9 cellular contexts compared by ENCODE assay signal in the genomic region with DNA sequence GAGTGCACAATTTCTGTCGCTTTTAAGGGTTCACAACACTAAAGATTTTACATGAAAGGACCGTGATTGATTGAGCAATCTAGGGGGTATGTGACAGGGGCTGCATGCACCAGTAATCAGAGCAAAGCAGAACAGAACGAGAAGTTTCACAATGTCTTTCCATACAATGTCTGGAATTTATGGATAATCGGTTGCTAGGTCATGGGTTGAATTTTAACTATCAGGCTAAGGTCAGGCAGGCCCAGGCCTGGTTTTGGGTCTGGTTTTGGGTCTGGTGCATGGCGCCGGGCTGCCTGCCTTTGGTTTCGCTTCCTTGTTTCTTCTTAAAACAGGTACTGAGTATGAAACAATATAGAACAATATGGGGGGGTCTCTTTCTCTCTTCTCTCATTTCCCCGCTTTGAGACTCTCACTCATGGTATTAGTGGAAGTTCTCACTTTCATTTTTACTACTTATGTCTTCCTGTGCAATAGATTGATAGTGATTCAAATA. TPM values are rescaled to one million over a fixed set of nuclear protein-coding genes. Genes with fewer than 3 reads are reported as not detected.
DNase-seq lines count a peak whose midpoint lies in the region; ATAC-seq and TF ChIP-seq lines count a peak whose summit lies in the region.
"Not testable (repeated sequence)": the region's sequence is repeated elsewhere in the genome, so short reads cannot be mapped to it uniquely, and the experiment has no call there.
"Had no signal": no experiment of that assay in that cellular context is flagged by ENCODE, and none has a peak within 500 bp of the region (broad histone marks: within the 10 kb centered on the region; RNA-seq: fewer than 3 reads in every experiment).

No MANE protein-coding gene starts in this region.

- POLR2A ChIA-PET in OCI-LY7 (lab: Charles Lee), result interaction anchor here (2.3 kb wide), 1 partner anchor 18 kb away, joined by 7 read pairs; a partner anchor contains a TSS
- POLR2A ChIA-PET in activated CD8-positive, alpha-beta T cell treated with anti-CD3 and anti-CD28 coated beads for 36 hours (lab: Charles Lee), result interaction anchor here (0.6 to 1.6 kb wide), 3 partner anchors 13 to 96 kb away, joined by 3 to 6 read pairs (median 3); no protein-coding TSS in a partner anchor
- POLR2A ChIA-PET in activated naive CD8-positive, alpha-beta T cell treated with anti-CD3 and anti-CD28 coated beads, Interleukin-2, amount 10 ng/mL, durations not matched to agents 7 days and 5 days (lab: Charles Lee), result not testable (repeated sequence)
- POLR2A ChIA-PET in naive thymus-derived CD4-positive, alpha-beta T cell (lab: Charles Lee), result interaction anchor here (1.1 to 1.7 kb wide), 4 partner anchors 11 to 37 kb away, joined by 3 read pairs; a partner anchor contains a TSS

- H3K36me3 Mint-ChIP-seq in activated CD8-positive, alpha-beta T cell treated with anti-CD3 and anti-CD28 coated beads for 36 hours (ENCODE audit: low read depth), result not testable (repeated sequence)
- H3K36me3 Mint-ChIP-seq in activated naive CD8-positive, alpha-beta T cell treated with anti-CD3 and anti-CD28 coated beads, Interleukin-2, amount 10 ng/mL, durations not matched to agents 7 days and 5 days, result peaks cover 15% of the 10 kb centered on the region
- H3K36me3 Mint-ChIP-seq in naive thymus-derived CD4-positive, alpha-beta T cell, result peaks cover 0 to 16% (median 0%) of the 10 kb centered on the region in 5 donors

- not testable (repeated sequence) for H3K9me3 Mint-ChIP-seq in activated CD8-positive, alpha-beta T cell treated with anti-CD3 and anti-CD28 coated beads for 36 hours; activated naive CD8-positive, alpha-beta T cell treated with anti-CD3 and anti-CD28 coated beads, Interleukin-2, amount 10 ng/mL, durations not matched to agents 7 days and 5 days; stimulated activated naive CD8-positive, alpha-beta T cell treated with anti-CD3 and anti-CD28 coated beads, Interleukin-15, amount 100 ng/mL, for 72 hours
- H3K9me3 Mint-ChIP-seq in naive thymus-derived CD4-positive, alpha-beta T cell, result peaks cover 0 to 13% (median 5%) of the 10 kb centered on the region in 11 donors

- not testable (repeated sequence) for H3K27me3 Mint-ChIP-seq in activated CD8-positive, alpha-beta T cell treated with anti-CD3 and anti-CD28 coated beads for 36 hours; activated naive CD8-positive, alpha-beta T cell treated with anti-CD3 and anti-CD28 coated beads, Interleukin-2, amount 10 ng/mL, durations not matched to agents 7 days and 5 days; naive thymus-derived CD4-positive, alpha-beta T cell; stimulated activated naive CD8-positive, alpha-beta T cell treated with anti-CD3 and anti-CD28 coated beads, Interleukin-15, amount 100 ng/mL, for 72 hours

- not testable (repeated sequence) for H3K4me3 Mint-ChIP-seq in activated CD8-positive, alpha-beta T cell treated with anti-CD3 and anti-CD28 coated beads for 36 hours
- H3K4me3 Mint-ChIP-seq in activated naive CD8-positive, alpha-beta T cell treated with anti-CD3 and anti-CD28 coated beads, Interleukin-2, amount 10 ng/mL, durations not matched to agents 7 days and 5 days, result peak overlapping the region; percentile 57
- peak overlapping the region in 8 of 10 donors; percentile 8 to 63 (median 31) for H3K4me3 Mint-ChIP-seq in naive thymus-derived CD4-positive, alpha-beta T cell
- H3K4me3 Mint-ChIP-seq in stimulated activated naive CD8-positive, alpha-beta T cell treated with anti-CD3 and anti-CD28 coated beads, Interleukin-15, amount 100 ng/mL, for 72 hours, result peak overlapping the region; percentile 52 to 68

- H3K36me3 ChIP-seq in OCI-LY7 (ENCODE audit: insufficient read depth, low read length); naive thymus-derived CD4-positive, alpha-beta T cell (ENCODE audit: control insufficient read depth in 2 of 3, insufficient read depth in 3 of 3, low read length in 3 of 3): not testable (repeated sequence)

- DNase-seq in Caki2 (ENCODE audit: low read depth) (peak; percentile 21), OCI-LY7 (ENCODE audit: low spot score) (peak; percentile 85)
- DNase-seq in activated CD8-positive, alpha-beta T cell treated with anti-CD3 and anti-CD28 coated beads for 36 hours, result peak; percentile 51
- DNase-seq in activated naive CD8-positive, alpha-beta T cell treated with anti-CD3 and anti-CD28 coated beads, Interleukin-2, amount 10 ng/mL, durations not matched to agents 7 days and 5 days; naive thymus-derived CD4-positive, alpha-beta T cell: not testable (repeated sequence)
- peak in 1 of 2 donors; percentile 42 for DNase-seq in stimulated activated naive CD8-positive, alpha-beta T cell treated with anti-CD3 and anti-CD28 coated beads, Interleukin-15, amount 100 ng/mL, for 72 hours

- not testable (repeated sequence) for BruUV-seq in OCI-LY7 (replicated peaks; lab: Mats Ljungman, UMichigan)

- H3K9me3 ChIP-seq in OCI-LY7 (ENCODE audit: low read length); naive thymus-derived CD4-positive, alpha-beta T cell (ENCODE audit: control insufficient read depth in 2 of 3, low read length in 3 of 3): not testable (repeated sequence)

- peak overlapping the region; percentile 57 for H3K4me3 ChIP-seq in OCI-LY7 (ENCODE audit: low read depth, low read length, poor library complexity, severe bottlenecking)
- H3K4me3 ChIP-seq in naive thymus-derived CD4-positive, alpha-beta T cell (ENCODE audit: low read length), result not testable (repeated sequence)

- not testable (repeated sequence) for TF ChIP-seq CTCF in OCI-LY7 (conservative IDR thresholded peaks at IDR 0.05; ENCODE audit: low read length); activated CD8-positive, alpha-beta T cell treated with anti-CD3 and anti-CD28 coated beads for 36 hours (IDR thresholded peaks at IDR 0.05)

- not testable (repeated sequence) for H3K9me2 ChIP-seq in OCI-LY7 (ENCODE audit: insufficient read depth, low read length)

- H3K4me2 ChIP-seq in OCI-LY7 (ENCODE audit: low read length), result peak overlapping the region; percentile 81

- not testable (repeated sequence) for H3K27me3 ChIP-seq in naive thymus-derived CD4-positive, alpha-beta T cell (ENCODE audit: control insufficient read depth in 2 of 2, insufficient read depth in 2 of 2, low read length in 2 of 2)

- not testable (repeated sequence) for H4K20me1 ChIP-seq in OCI-LY7 (ENCODE audit: insufficient read depth, low read length)

- H2AFZ ChIP-seq in OCI-LY7 (ENCODE audit: low read length), result peak overlapping the region; percentile 67; the same call in 1 of the 2 replicates

- H3K79me2 ChIP-seq in OCI-LY7 (ENCODE audit: insufficient read depth, low read depth, low read length), result peaks cover 27% of the 10 kb centered on the region

- H3K27ac Mint-ChIP-seq in activated CD8-positive, alpha-beta T cell treated with anti-CD3 and anti-CD28 coated beads for 36 hours, result peak overlapping the region; percentile 55
- H3K27ac Mint-ChIP-seq in activated naive CD8-positive, alpha-beta T cell treated with anti-CD3 and anti-CD28 coated beads, Interleukin-2, amount 10 ng/mL, durations not matched to agents 7 days and 5 days, result peak overlapping the region; percentile 42
- peak overlapping the region in 4 of 9 donors; percentile 33 to 90 (median 40) for H3K27ac Mint-ChIP-seq in naive thymus-derived CD4-positive, alpha-beta T cell
- peak overlapping the region; percentile 4 to 84 for H3K27ac Mint-ChIP-seq in stimulated activated naive CD8-positive, alpha-beta T cell treated with anti-CD3 and anti-CD28 coated beads, Interleukin-15, amount 100 ng/mL, for 72 hours

- peaks cover 77% of the 10 kb centered on the region for H3K4me1 ChIP-seq in OCI-LY7 (ENCODE audit: insufficient read depth, low read length, poor library complexity, severe bottlenecking)
- not testable (repeated sequence) for H3K4me1 ChIP-seq in naive thymus-derived CD4-positive, alpha-beta T cell (ENCODE audit: control insufficient read depth in 2 of 2, insufficient read depth in 2 of 2, low read length in 2 of 2)

- H3K4me1 Mint-ChIP-seq in activated CD8-positive, alpha-beta T cell treated with anti-CD3 and anti-CD28 coated beads for 36 hours (ENCODE audit: low read depth), result peaks cover 22% of the 10 kb centered on the region
- peaks cover 19% of the 10 kb centered on the region for H3K4me1 Mint-ChIP-seq in activated naive CD8-positive, alpha-beta T cell treated with anti-CD3 and anti-CD28 coated beads, Interleukin-2, amount 10 ng/mL, durations not matched to agents 7 days and 5 days
- H3K4me1 Mint-ChIP-seq in naive thymus-derived CD4-positive, alpha-beta T cell, result peaks cover 0 to 26% (median 9%) of the 10 kb centered on the region in 7 donors
- peaks cover 36% of the 10 kb centered on the region for H3K4me1 Mint-ChIP-seq in stimulated activated naive CD8-positive, alpha-beta T cell treated with anti-CD3 and anti-CD28 coated beads, Interleukin-15, amount 100 ng/mL, for 72 hours

- intact Hi-C loops in OCI-LY7 (cut with micrococcal nuclease; ENCODE audit: unreplicated experiment), result loop anchor here (10.0 kb wide), 2 partner anchors 458 to 672 kb away; a partner anchor contains a TSS
- intact Hi-C loops in activated CD8-positive, alpha-beta T cell treated with anti-CD3 and anti-CD28 coated beads for 36 hours (cut with micrococcal nuclease); naive thymus-derived CD4-positive, alpha-beta T cell (cut with micrococcal nuclease): not testable (repeated sequence)

- CTCF ChIA-PET in OCI-LY7 (lab: Charles Lee; ENCODE audit: unreplicated experiment), result not testable (repeated sequence)
- CTCF ChIA-PET in activated CD8-positive, alpha-beta T cell treated with anti-CD3 and anti-CD28 coated beads for 36 hours (lab: Charles Lee), result interaction anchor here (1.3 kb wide), 1 partner anchor 11 kb away, joined by 10 read pairs; no protein-coding TSS in a partner anchor
- CTCF ChIA-PET in naive thymus-derived CD4-positive, alpha-beta T cell (lab: Charles Lee), result interaction anchor here (1.1 kb wide), 1 partner anchor 10 kb away, joined by 3 read pairs; no protein-coding TSS in a partner anchor

- ATAC-seq in GM19438 (IDR thresholded peaks at IDR 0.05; ENCODE audit: low read depth, unreplicated experiment) (peak; percentile 49), HG03354 (IDR thresholded peaks at IDR 0.05; ENCODE audit: poor library complexity, severe bottlenecking, unreplicated experiment) (peak; percentile 61)
- peak; percentile 71 for ATAC-seq in activated CD8-positive, alpha-beta T cell treated with anti-CD3 and anti-CD28 coated beads for 36 hours
- not testable (repeated sequence) for ATAC-seq in activated naive CD8-positive, alpha-beta T cell treated with anti-CD3 and anti-CD28 coated beads, Interleukin-2, amount 10 ng/mL, durations not matched to agents 7 days and 5 days (ENCODE audit: low read depth)
- peak; percentile 36 for ATAC-seq in naive thymus-derived CD4-positive, alpha-beta T cell
- ATAC-seq in stimulated activated naive CD8-positive, alpha-beta T cell treated with anti-CD3 and anti-CD28 coated beads, Interleukin-15, amount 100 ng/mL, for 72 hours, result peak; percentile 92

- in situ Hi-C loops in Caki2 (cut with HindIII; ENCODE audit: low pct_unique_long_range_greater_than_20kb, low sequenced_read_pairs), result not testable (repeated sequence)

- peak overlapping the region; percentile 98 for H3K27ac ChIP-seq in OCI-LY7 (ENCODE audit: low read depth, low read length, poor library complexity, severe bottlenecking)
- not testable (repeated sequence) for H3K27ac ChIP-seq in naive thymus-derived CD4-positive, alpha-beta T cell (ENCODE audit: low read depth, low read length)

RNA-seq across cellular contexts. Expression of a gene that starts 18.0 kb away (rescaled TPM):
- total RNA-seq in Caki2 (2014; rRNA removed; shearing (Covaris generic); ENCODE audit: low replicate concordance), result 0.49 and 0.74 TPM in 2 replicates
- 7.1 and 7.4 TPM in 2 replicates for total RNA-seq in OCI-LY7 (2014; rRNA removed; shearing (Covaris generic))
- 21.7 and 23.4 TPM in 2 replicates for total RNA-seq in OCI-LY7 (2022)
- under 1 TPM; 0.77 to 0.81 TPM for total RNA-seq in activated CD8-positive, alpha-beta T cell treated with anti-CD3 and anti-CD28 coated beads for 36 hours
- total RNA-seq in activated naive CD8-positive, alpha-beta T cell treated with anti-CD3 and anti-CD28 coated beads, Interleukin-2, amount 10 ng/mL, durations not matched to agents 7 days and 5 days, result 1 to 10 TPM; 1.1 to 1.4 TPM
- 10 to 100 TPM in 1 of 5 experiments, 1 to 10 TPM in 4; 1.9 to 11.1 (median 2.4) TPM for total RNA-seq in naive thymus-derived CD4-positive, alpha-beta T cell
- not detected for polyA plus RNA-seq in naive thymus-derived CD4-positive, alpha-beta T cell
- total RNA-seq: bronchial epithelial cell had no signal

RNA-seq across cellular contexts. Expression of a gene that starts 18.3 kb away (rescaled TPM):
- 0.61 TPM in 1 of 2 replicates, not detected in the other for total RNA-seq in Caki2 (2014; rRNA removed; shearing (Covaris generic); ENCODE audit: low replicate concordance)
- 2.6 and 5.7 TPM in 2 replicates for total RNA-seq in OCI-LY7 (2014; rRNA removed; shearing (Covaris generic))
- 15.7 and 30.1 TPM in 2 replicates for total RNA-seq in OCI-LY7 (2022)
- 10 to 100 TPM; 18.3 to 20.0 TPM for total RNA-seq in activated CD8-positive, alpha-beta T cell treated with anti-CD3 and anti-CD28 coated beads for 36 hours
- total RNA-seq in activated naive CD8-positive, alpha-beta T cell treated with anti-CD3 and anti-CD28 coated beads, Interleukin-2, amount 10 ng/mL, durations not matched to agents 7 days and 5 days, result 1 to 10 TPM; 4.8 to 5.4 TPM
- total RNA-seq in naive thymus-derived CD4-positive, alpha-beta T cell, result 1 to 10 TPM in 4 of 5 experiments, under 1 TPM in 1; 0.72 to 8.2 (median 4.5) TPM
- 1 to 10 TPM; 1.2 to 1.6 TPM for polyA plus RNA-seq in naive thymus-derived CD4-positive, alpha-beta T cell

RNA-seq across cellular contexts. Expression of a gene that starts 29.1 kb away (rescaled TPM):
- 151 and 189 TPM in 2 replicates for total RNA-seq in Caki2 (2014; rRNA removed; shearing (Covaris generic); ENCODE audit: low replicate concordance)
- total RNA-seq in OCI-LY7 (2014; rRNA removed; shearing (Covaris generic)), result 52.8 and 65.7 TPM in 2 replicates
- 41.2 and 53.1 TPM in 2 replicates for total RNA-seq in OCI-LY7 (2022)
- total RNA-seq in activated CD8-positive, alpha-beta T cell treated with anti-CD3 and anti-CD28 coated beads for 36 hours, result 10 to 100 TPM; 50.9 to 52.3 TPM
- total RNA-seq in activated naive CD8-positive, alpha-beta T cell treated with anti-CD3 and anti-CD28 coated beads, Interleukin-2, amount 10 ng/mL, durations not matched to agents 7 days and 5 days, result 10 to 100 TPM; 81.6 to 82.8 TPM
- 100 to 1,000 TPM in 4 of 5 experiments, 10 to 100 TPM in 1; 66.6 to 284 (median 114) TPM for total RNA-seq in naive thymus-derived CD4-positive, alpha-beta T cell
- 100 to 1,000 TPM in 1 of 2 donors, 10 to 100 TPM in 1; 82.7 to 128 TPM for polyA plus RNA-seq in naive thymus-derived CD4-positive, alpha-beta T cell

RNA-seq across cellular contexts. Expression of a gene that starts 37.0 kb away (rescaled TPM):
- total RNA-seq in Caki2 (2014; rRNA removed; shearing (Covaris generic); ENCODE audit: low replicate concordance), result 122 and 176 TPM in 2 replicates
- total RNA-seq in OCI-LY7 (2014; rRNA removed; shearing (Covaris generic)), result 147 and 233 TPM in 2 replicates
- total RNA-seq in OCI-LY7 (2022), result 119 and 127 TPM in 2 replicates
- 100 to 1,000 TPM; 214 to 215 TPM for total RNA-seq in activated CD8-positive, alpha-beta T cell treated with anti-CD3 and anti-CD28 coated beads for 36 hours
- 100 to 1,000 TPM; 131 to 143 TPM for total RNA-seq in activated naive CD8-positive, alpha-beta T cell treated with anti-CD3 and anti-CD28 coated beads, Interleukin-2, amount 10 ng/mL, durations not matched to agents 7 days and 5 days
- 100 to 1,000 TPM in 1 of 5 experiments, 10 to 100 TPM in 4; 26.0 to 110 (median 40.8) TPM for total RNA-seq in naive thymus-derived CD4-positive, alpha-beta T cell
- polyA plus RNA-seq in naive thymus-derived CD4-positive, alpha-beta T cell, result 10 to 100 TPM; 30.5 to 44.3 TPM
